Comparison of ENCODE assay signal across 8 cellular contexts in genomic region chr7:95396136-95397032, GRCh38. TPM values are rescaled to one million over a fixed set of nuclear protein-coding genes. Genes with fewer than 3 reads are reported as not detected.
DNase-seq lines count a peak whose midpoint lies in the region; ATAC-seq, FAIRE-seq and TF ChIP-seq lines count a peak whose summit lies in the region.

Gene PON3, minus strand, starts transcription at chr7:95396375. Its CDS starts 25 bp downstream, at chr7:95396350.

- no peaks in the 10 kb centered on the region for H3K9me3 Mint-ChIP-seq in activated CD4-positive, alpha-beta T cell treated with anti-CD3 and anti-CD28 coated beads, Interleukin-2, amount 10 ng/mL, durations not matched to agents 7 days and 5 days
- no peaks in the 10 kb centered on the region for H3K9me3 Mint-ChIP-seq in activated B cell treated with CpG ODN at 0.5 μM for 24 hours

- no peaks in the 10 kb centered on the region for H3K36me3 Mint-ChIP-seq in activated CD4-positive, alpha-beta T cell treated with anti-CD3 and anti-CD28 coated beads, Interleukin-2, amount 10 ng/mL, durations not matched to agents 7 days and 5 days (ENCODE audit: low read depth)
- H3K36me3 Mint-ChIP-seq in activated B cell treated with CpG ODN at 0.5 μM for 24 hours (ENCODE audit: low read depth), result no peaks in the 10 kb centered on the region

- TF ChIP-seq CTCF in activated B cell treated with CpG ODN at 0.5 μM for 24 hours (IDR thresholded peaks at IDR 0.05) (no peak), fibroblast of the aortic adventitia (IDR thresholded peaks at IDR 0.05; ENCODE audit: insufficient read depth, low read length) (no peak)

- CTCF ChIA-PET in activated CD4-positive, alpha-beta T cell treated with anti-CD3 and anti-CD28 coated beads, Interleukin-2, amount 10 ng/mL, durations not matched to agents 7 days and 5 days (lab: Charles Lee), result interaction anchor here (0.6 to 1.3 kb wide), 3 partner anchors 69 to 213 kb away, joined by 3 to 4 read pairs (median 3); no protein-coding TSS in a partner anchor
- CTCF ChIA-PET in activated B cell treated with CpG ODN at 0.5 μM for 24 hours (lab: Charles Lee), result interaction anchor here (0.7 to 1.7 kb wide), 3 partner anchors 15 to 947 kb away, joined by 3 to 16 read pairs (median 4); no protein-coding TSS in a partner anchor

- H3K27ac Mint-ChIP-seq in activated CD4-positive, alpha-beta T cell treated with anti-CD3 and anti-CD28 coated beads, Interleukin-2, amount 10 ng/mL, durations not matched to agents 7 days and 5 days, result no peak within 1 kb of the TSS
- H3K27ac Mint-ChIP-seq in activated B cell treated with CpG ODN at 0.5 μM for 24 hours, result no peak within 1 kb of the TSS

- peak within 1 kb of the TSS; percentile 35 for H3K4me3 ChIP-seq in fibroblast of the aortic adventitia (ENCODE audit: low read depth, low read length)

- POLR2A ChIA-PET in activated CD4-positive, alpha-beta T cell treated with anti-CD3 and anti-CD28 coated beads, Interleukin-2, amount 10 ng/mL, durations not matched to agents 7 days and 5 days (lab: Charles Lee), result no interaction called here
- POLR2A ChIA-PET in activated B cell treated with CpG ODN at 0.5 μM for 24 hours (lab: Charles Lee), result no interaction called here

- peaks cover 5% of the 10 kb centered on the region for H3K4me1 Mint-ChIP-seq in activated CD4-positive, alpha-beta T cell treated with anti-CD3 and anti-CD28 coated beads, Interleukin-2, amount 10 ng/mL, durations not matched to agents 7 days and 5 days
- H3K4me1 Mint-ChIP-seq in activated B cell treated with CpG ODN at 0.5 μM for 24 hours, result peaks cover 9% of the 10 kb centered on the region

- intact Hi-C loops in activated B cell treated with CpG ODN at 0.5 μM for 24 hours (cut with micrococcal nuclease), result loop anchor here (1.0 kb wide), 1 partner anchor 81 kb away; no protein-coding TSS in a partner anchor

- no peak for TF ChIP-seq POLR2A in GM12892 (IDR thresholded peaks at IDR 0.05; ENCODE audit: low read depth, low read length)

- peaks cover 33% of the 10 kb centered on the region for H3K27me3 Mint-ChIP-seq in activated CD4-positive, alpha-beta T cell treated with anti-CD3 and anti-CD28 coated beads, Interleukin-2, amount 10 ng/mL, durations not matched to agents 7 days and 5 days
- H3K27me3 Mint-ChIP-seq in activated B cell treated with CpG ODN at 0.5 μM for 24 hours, result peaks cover 40% of the 10 kb centered on the region

- peak within 1 kb of the TSS; percentile 64 for H3K4me3 Mint-ChIP-seq in activated CD4-positive, alpha-beta T cell treated with anti-CD3 and anti-CD28 coated beads, Interleukin-2, amount 10 ng/mL, durations not matched to agents 7 days and 5 days
- peak within 1 kb of the TSS; percentile 56 for H3K4me3 Mint-ChIP-seq in activated B cell treated with CpG ODN at 0.5 μM for 24 hours

- peak; percentile 13 for DNase-seq in activated CD4-positive, alpha-beta T cell treated with anti-CD3 and anti-CD28 coated beads, Interleukin-2, amount 10 ng/mL, durations not matched to agents 7 days and 5 days
- no peak for DNase-seq in activated CD4-positive, alpha-beta T cell treated with anti-CD3 and anti-CD28 coated beads, Interleukin-2, amount 50 U/mL, for 1 hour
- peak; percentile 16 for DNase-seq in activated B cell treated with CpG ODN at 0.5 μM for 24 hours
- DNase-seq in fibroblast of the aortic adventitia (ENCODE audit: low read depth), result no peak
- DNase-seq in retina, result peak; percentile 50
- DNase-seq in GM12892 (ENCODE audit: insufficient read length), result no peak

- no peak for FAIRE-seq in GM12892 (lab: Jason Lieb, UNC)

- ATAC-seq in activated B cell treated with CpG ODN at 0.5 μM for 24 hours (ENCODE audit: low read depth), result peak; percentile 52
- ATAC-seq in HG02798 (IDR thresholded peaks at IDR 0.05; ENCODE audit: poor library complexity, unreplicated experiment), result no peak
- ATAC-seq in GM21526 (IDR thresholded peaks at IDR 0.05; ENCODE audit: low FRiP score, unreplicated experiment), result no peak

RNA-seq across cellular contexts. Expression of gene PON3, which starts in this region (rescaled TPM):
- total RNA-seq in activated CD4-positive, alpha-beta T cell treated with anti-CD3 and anti-CD28 coated beads, Interleukin-2, amount 10 ng/mL, durations not matched to agents 7 days and 5 days, result not detected
- total RNA-seq in activated B cell treated with CpG ODN at 0.5 μM for 24 hours, result not detected in 2 replicates
- 0.82 TPM in 1 of 2 replicates, not detected in the other for total RNA-seq in fibroblast of the aortic adventitia (ENCODE audit: low replicate concordance)
- not detected for polyA plus RNA-seq in GM12892 (2012; ENCODE audit: missing spikeins)

Comparison
In these comparisons a context has a peak if more than half of its experiments do, and no peak if none do; other contexts are left out.
1. Peak in DNase-seq in activated CD4-positive, alpha-beta T cell treated with anti-CD3 and anti-CD28 coated beads, Interleukin-2, amount 10 ng/mL, durations not matched to agents 7 days and 5 days; RNA of the gene not detected or under 1 TPM.
2. Peak in DNase-seq and ATAC-seq in activated B cell treated with CpG ODN at 0.5 μM for 24 hours; RNA of the gene not detected or under 1 TPM.